20 cellular contexts compared by ENCODE assay signal in the genomic region with DNA sequence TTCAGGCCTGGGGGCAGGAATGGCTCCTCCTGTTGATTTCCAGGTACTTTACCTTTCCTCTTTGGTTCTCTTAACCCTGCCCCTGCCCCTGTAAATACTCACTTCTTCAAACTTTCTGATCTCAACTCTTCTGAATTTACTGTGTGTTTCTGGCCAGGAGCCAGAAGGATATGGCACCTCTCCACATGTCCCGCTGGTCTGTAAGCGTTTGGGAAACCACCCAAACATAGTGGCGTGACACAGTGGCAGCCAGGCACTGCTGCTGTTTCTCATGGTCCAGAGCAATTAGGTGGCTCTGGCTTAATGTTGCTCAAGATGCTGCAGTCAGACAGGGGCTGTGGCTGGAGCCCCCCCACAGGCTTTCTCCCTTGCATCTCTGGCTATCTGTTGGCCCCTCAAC.
DNase-seq lines count a peak whose midpoint lies in the region; ATAC-seq and TF ChIP-seq lines count a peak whose summit lies in the region.
"Had no signal": no experiment of that assay in that cellular context is flagged by ENCODE, and none has a peak within 500 bp of the region (broad histone marks: within the 10 kb centered on the region; RNA-seq: fewer than 3 reads in every experiment).

No MANE protein-coding gene starts in this region.

- H3K27ac ChIP-seq in thoracic aorta: no peak overlapping the region
- H3K27ac ChIP-seq: A549, GM23248, PC-9, SJCRH30 had no signal

- H3K4me3 ChIP-seq in GM06990 (replicated peaks; ENCODE audit: low read depth, low read length) (no peak overlapping the region), thoracic aorta (no peak overlapping the region)
- H3K4me3 ChIP-seq: A549, GM23248, HAP-1, PC-9, SJCRH30 had no signal

- H3K27me3 ChIP-seq in GM06990 (replicated peaks; ENCODE audit: control insufficient read depth, insufficient read depth, low read length): no peaks in the 10 kb centered on the region
- H3K27me3 ChIP-seq in thoracic aorta (replicated peaks; ENCODE audit: insufficient read depth): no peaks in the 10 kb centered on the region
- H3K27me3 ChIP-seq: SJCRH30 had no signal

- no peaks in the 10 kb centered on the region for H3K36me3 ChIP-seq in GM06990 (ENCODE audit: control insufficient read depth, insufficient read depth, low read length)
- no peaks in the 10 kb centered on the region for H3K36me3 ChIP-seq in thoracic aorta
- H3K36me3 ChIP-seq: HAP-1, SJCRH30 had no signal

- in situ Hi-C loops in ACHN (cut with HindIII; ENCODE audit: low pct_ligation_motif_present, low pct_unique_long_range_greater_than_20kb, low sequenced_read_pairs): no loop called here

- no peaks in the 10 kb centered on the region for H3K9me3 ChIP-seq in thoracic aorta
- H3K9me3 ChIP-seq: A549, SJCRH30 had no signal

- DNase-seq in GM06990 (ENCODE audit: extremely low read depth, insufficient read length): peak; percentile 25
- DNase-seq in NCI-H69 (lab: John Stamatoyannopoulos, UW): peak; percentile 21
- peak; percentile 14 for DNase-seq in thoracic aorta (ENCODE audit: low spot score)
- no peak for DNase-seq in SW480 (ENCODE audit: low spot score)
- no peak for DNase-seq in COLO829 (ENCODE audit: low spot score)
- DNase-seq in ACHN: no peak
- DNase-seq: COR-L47, DMS 273 treated with DMSO at 0.1 percent for 48 hours, DND-41, GM23248, NCI-H1105, NCI-H1694, NCI-H2081 treated with DMSO at 0.1 percent for 48 hours, NCI-H510A treated with DMSO at 0.1 percent for 48 hours, PC-9, SJCRH30, T-helper 17 cell had no signal

- TF ChIP-seq CTCF in GM06990 (IDR thresholded peaks at IDR 0.05; ENCODE audit: insufficient read depth, low read length, poor library complexity, severe bottlenecking) (no peak), thoracic aorta (IDR thresholded peaks at IDR 0.05) (no peak)

- ATAC-seq in GM21723 (IDR thresholded peaks at IDR 0.05; ENCODE audit: unreplicated experiment) (peak; percentile 51), thoracic aorta (ENCODE audit: insufficient number of reproducible peaks, low FRiP score, low read depth) (no peak)
- ATAC-seq: A549, T-helper 17 cell had no signal

- peaks cover 22 to 54% of the 10 kb centered on the region in 2 donors for H3K4me1 ChIP-seq in thoracic aorta (ENCODE audit: control insufficient read depth in 1 of 2, low read depth in 2 of 2)
- H3K4me1 ChIP-seq: A549, HAP-1, SJCRH30 had no signal

Comparison
In these comparisons a context has a peak if more than half of its experiments do, and no peak if none do; other contexts are left out.
1. DNase-seq: peak in GM06990 (single experiment), NCI-H69 (single experiment) and thoracic aorta (single experiment); none in SW480 (single experiment), COLO829 (single experiment) and ACHN (single experiment).